8 cellular contexts compared by ENCODE assay signal in the genomic region with DNA sequence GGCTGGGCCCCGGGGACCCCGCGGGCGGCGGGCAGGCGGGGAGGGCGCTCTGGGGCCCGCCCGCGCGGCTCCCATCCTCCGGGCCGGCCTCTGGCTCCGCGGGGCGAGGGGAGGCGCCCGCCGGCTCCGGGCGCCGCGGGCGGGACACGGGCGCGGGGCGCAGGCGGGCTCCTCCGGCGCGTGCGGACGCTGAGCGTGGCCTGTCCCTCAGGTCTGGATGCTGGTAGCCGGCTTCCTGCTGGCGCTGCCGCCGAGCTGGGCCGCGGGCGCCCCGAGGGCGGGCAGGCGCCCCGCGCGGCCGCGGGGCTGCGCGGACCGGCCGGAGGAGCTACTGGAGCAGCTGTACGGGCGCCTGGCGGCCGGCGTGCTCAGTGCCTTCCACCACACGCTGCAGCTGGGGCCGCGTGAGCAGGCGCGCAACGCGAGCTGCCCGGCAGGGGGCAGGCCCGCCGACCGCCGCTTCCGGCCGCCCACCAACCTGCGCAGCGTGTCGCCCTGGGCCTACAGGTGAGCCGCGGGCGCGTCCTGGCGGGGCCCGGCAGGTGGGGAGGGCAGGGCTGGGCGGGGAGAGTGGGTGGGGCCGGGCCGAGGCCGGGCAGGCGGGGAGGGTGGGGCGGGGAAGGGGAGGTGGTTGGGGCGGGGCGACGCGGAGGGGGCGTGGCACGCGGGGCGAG. TPM values are rescaled to one million over a fixed set of nuclear protein-coding genes. Genes with fewer than 3 reads are reported as not detected.
DNase-seq lines count a peak whose midpoint lies in the region; ATAC-seq lines count a peak whose summit lies in the region.

No MANE protein-coding gene starts in this region.

- H3K36me3 ChIP-seq in HUES64 (ENCODE audit: insufficient read depth, low read length) (no peaks in the 10 kb centered on the region), SJCRH30 (no peaks in the 10 kb centered on the region)

- H3K27me3 ChIP-seq in HUES64 (ENCODE audit: insufficient read depth, low read length) (peaks cover 47% of the 10 kb centered on the region), SJCRH30 (no peaks in the 10 kb centered on the region)

- WGBS in HUES64, result 1% methylated on average over 82 of the region's 96 CpGs

- no peaks in the 10 kb centered on the region for H3K9me3 ChIP-seq in HUES64 (ENCODE audit: insufficient read depth, low read depth, low read length)
- no peaks in the 10 kb centered on the region for H3K9me3 ChIP-seq in SJCRH30 (replicated peaks)

- peak overlapping the region; percentile 54; the same call in 1 of the 2 replicates for H3K9ac ChIP-seq in HUES64 (ENCODE audit: low read depth, low read length)

- DNase-seq in G401 (ENCODE audit: low spot score) (peak; percentile 55), SJCRH30 (peak; percentile 81 to 84), head of caudate nucleus (peak in 41 of 42 donors; percentile 47 to 88 (median 75)), posterior vena cava (ENCODE audit: low spot score) (peak; percentile 94), ureter (ENCODE audit: low spot score) (peak; percentile 82)
- peak; percentile 35 to 74 (median 55) for DNase-seq in activated naive CD4-positive, alpha-beta T cell (lab: John Stamatoyannopoulos, UW)

- intact Hi-C loops in head of caudate nucleus (cut with DNase I), result loop anchor here (5.0 to 10.0 kb wide), 3 partner anchors 137 to 201 kb away; partner anchors contain the start of genes CRYL1, IFT88 and XPO4
- intact Hi-C loops in posterior vena cava (cut with DNase I), result loop anchor here in 1 of 2 donors (10.0 kb wide), 1 partner anchor 221 kb away; no protein-coding TSS in a partner anchor

- H3K27ac ChIP-seq in HUES64 (ENCODE audit: low read depth, low read length) (no peak overlapping the region), SJCRH30 (no peak overlapping the region)

- ATAC-seq in GM21526 (IDR thresholded peaks at IDR 0.05; ENCODE audit: low FRiP score, unreplicated experiment), result peak; percentile 83

- 0 out of 2 replicates have a peak, but pooled peaks cover 6% of the 10 kb centered on the region for H3K4me1 ChIP-seq in HUES64 (ENCODE audit: insufficient read depth, low read length)
- H3K4me1 ChIP-seq in SJCRH30, result peaks cover 12% of the 10 kb centered on the region; the same call in 1 of the 2 replicates

- in situ Hi-C loops in G401 (cut with HindIII; ENCODE audit: low sequenced_read_pairs), result no loop called here

- peak overlapping the region; percentile 62 for H3K4me3 ChIP-seq in HUES64 (ENCODE audit: low read length)
- H3K4me3 ChIP-seq in SJCRH30, result peak overlapping the region; percentile 72

RNA-seq across cellular contexts. Expression of gene IL17D, which starts 0.4 kb away (rescaled TPM):
- total RNA-seq in G401 (2014; rRNA removed; shearing (Covaris generic)), result 5.9 and 9.8 TPM in 2 replicates
- polyA plus RNA-seq in HUES64 (2013, experiment 1 of 2), result 0.50 TPM
- 1.0 TPM for polyA plus RNA-seq in HUES64 (2013, experiment 2 of 2)
- total RNA-seq in SJCRH30 (2014; rRNA removed; shearing (Covaris generic)), result 0.56 and 1.4 TPM in 2 replicates
- total RNA-seq in posterior vena cava (1 to 10 TPM; 9.2 to 9.8 TPM), ureter (3.9 TPM)
